In the genomic region with DNA sequence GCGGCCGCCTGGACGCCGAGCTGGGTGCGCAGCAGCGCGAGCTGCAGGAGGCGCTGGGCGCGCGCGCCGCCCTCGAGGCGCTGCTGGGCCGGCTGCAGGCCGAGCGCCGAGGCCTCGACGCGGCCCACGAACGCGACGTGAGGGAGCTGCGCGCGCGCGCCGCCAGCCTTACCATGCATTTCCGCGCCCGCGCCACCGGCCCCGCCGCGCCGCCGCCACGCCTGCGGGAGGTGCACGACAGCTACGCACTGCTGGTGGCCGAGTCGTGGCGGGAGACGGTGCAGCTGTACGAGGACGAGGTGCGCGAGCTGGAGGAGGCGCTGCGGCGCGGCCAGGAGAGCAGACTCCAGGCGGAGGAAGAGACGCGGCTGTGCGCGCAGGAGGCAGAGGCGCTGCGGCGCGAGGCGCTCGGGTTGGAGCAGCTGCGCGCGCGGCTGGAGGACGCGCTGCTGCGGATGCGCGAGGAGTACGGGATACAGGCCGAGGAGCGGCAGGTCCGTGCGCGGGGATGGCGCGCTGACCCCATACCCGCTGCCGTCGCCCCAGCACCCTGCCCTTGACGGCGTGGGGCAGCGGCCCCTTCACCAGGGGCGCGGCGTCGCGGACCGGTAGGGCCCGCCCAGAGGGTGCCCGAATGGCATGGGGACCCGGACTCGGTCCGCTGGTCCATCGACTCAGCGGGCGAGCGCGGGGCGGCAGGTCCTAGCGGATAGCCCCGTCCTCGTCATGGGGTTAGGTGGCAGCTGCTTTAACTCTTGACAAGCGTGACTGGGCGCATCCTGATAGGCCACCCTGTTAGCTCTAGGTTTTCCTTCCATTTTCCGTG, we compare ENCODE assay signal across 8 cellular contexts. TPM values are rescaled to one million over a fixed set of nuclear protein-coding genes. Genes with fewer than 3 reads are reported as not detected.
A peak's percentile ranks its signal among the peaks of the same experiment; 100 is the strongest.
DNase-seq lines count a peak whose midpoint lies in the region; ATAC-seq lines count a peak whose summit lies in the region.

No MANE protein-coding gene starts in this region.

- no peak overlapping the region for H3K27ac ChIP-seq in iPS DF 6.9 (ENCODE audit: low read length)

- no CpG with 5 or more reads among the region's 115 CpGs for WGBS in iPS DF 6.9 (ENCODE audit: insufficient coverage, insufficient read length)

- no peaks in the 10 kb centered on the region; the same call in 1 of the 2 replicates for H3K4me1 ChIP-seq in iPS DF 6.9 (ENCODE audit: control insufficient read depth, insufficient read depth, low read length)

- peak; percentile 47 for DNase-seq in activated T-cell treated with anti-CD3 and anti-CD28 coated beads for 48 hours (ENCODE audit: low read depth)
- no peak for DNase-seq in activated T-cell treated with anti-CD3 and anti-CD28 coated beads for 4 hours
- DNase-seq in NCI-H69 (lab: John Stamatoyannopoulos, UW), result peak; percentile 81
- DNase-seq in amniotic stem cell (lab: John Stamatoyannopoulos, UW), result peak; percentile 3
- DNase-seq in iPS DF 6.9 (ENCODE audit: low read depth, low spot score), result no peak
- DNase-seq in renal cortical epithelial cell (ENCODE audit: low read depth), result peak; percentile 11
- DNase-seq in GF-D8 (lab: John Stamatoyannopoulos, UW), result no peak

- peak overlapping the region; percentile 28; the same call in 1 of the 2 replicates for H3K4me3 ChIP-seq in iPS DF 6.9 (ENCODE audit: low read length)

- H3K36me3 ChIP-seq in iPS DF 6.9 (ENCODE audit: control insufficient read depth, insufficient read depth, low read length), result no peaks in the 10 kb centered on the region

- peak; percentile 41 for ATAC-seq in HG02870 (IDR thresholded peaks at IDR 0.05; ENCODE audit: unreplicated experiment)

- H3K27me3 ChIP-seq in iPS DF 6.9 (ENCODE audit: control insufficient read depth, insufficient read depth, low read length), result peaks cover 22% of the 10 kb centered on the region

- no peaks in the 10 kb centered on the region for H3K9me3 ChIP-seq in iPS DF 6.9 (ENCODE audit: control insufficient read depth, insufficient read depth, low read length)

RNA-seq across cellular contexts. Expression of gene SYNM, which starts 0.8 kb away (rescaled TPM):
- total RNA-seq in renal cortical epithelial cell, result 1.7 and 6.0 TPM in 2 replicates

Comparison
In these comparisons a context has a peak if more than half of its experiments do, and no peak if none do; other contexts are left out.
1. DNase-seq: peak in activated T-cell treated with anti-CD3 and anti-CD28 coated beads for 48 hours (single experiment), NCI-H69 (single experiment), amniotic stem cell (single experiment) and renal cortical epithelial cell (single experiment); none in activated T-cell treated with anti-CD3 and anti-CD28 coated beads for 4 hours (single experiment), iPS DF 6.9 (single experiment) and GF-D8 (single experiment).